26 cellular contexts compared by ENCODE assay signal in the genomic region with DNA sequence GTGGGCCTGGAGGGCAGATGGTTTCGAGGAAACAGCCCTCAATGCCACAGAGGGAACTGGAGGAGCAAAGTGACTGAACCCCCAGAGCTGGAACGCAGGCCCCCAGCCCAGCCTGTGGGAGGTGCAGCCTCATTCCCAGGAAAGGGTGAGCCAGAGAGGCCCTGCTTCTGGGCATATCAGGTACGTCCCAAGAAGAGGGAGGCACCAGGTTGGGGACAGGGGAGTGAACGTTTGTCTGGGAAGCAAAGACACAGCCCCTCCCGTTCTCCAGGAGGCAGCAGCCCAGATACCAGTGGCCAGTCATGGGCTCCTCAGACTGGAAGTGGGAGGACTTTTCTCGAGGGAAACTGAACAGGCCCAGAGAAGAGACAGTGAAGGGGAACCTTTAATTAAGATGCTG.
"Had no signal": no experiment of that assay in that cellular context is flagged by ENCODE, and none has a peak within 500 bp of the region (broad histone marks: within the 10 kb centered on the region; RNA-seq: fewer than 3 reads in every experiment).

No MANE protein-coding gene starts in this region.

- H2AFZ ChIP-seq: parathyroid adenoma had no signal

- H3K4me3 ChIP-seq: esophagus squamous epithelium, lower lobe of right lung, prostate gland, right atrium auricular region, smooth muscle cell, suprapubic skin, thyroid gland, vagina had no signal

- H3K27me3 Mint-ChIP-seq: dendritic cell treated with granulocyte-macrophage colony-stimulating factor and Interleukin-4, amounts not matched to agents 40 ng/mL and 50 ng/mL, for 4 days; stimulated activated naive CD8-positive, alpha-beta T cell treated with anti-CD3 and anti-CD28 coated beads, Interleukin-15, amount 100 ng/mL, for 72 hours had no signal

- H3K9me3 ChIP-seq: esophagus squamous epithelium, lower lobe of right lung, neutrophil, prostate gland, right atrium auricular region, suprapubic skin, thyroid gland, vagina had no signal

- H3K27ac ChIP-seq: esophagus squamous epithelium, lower lobe of right lung, neutrophil, parathyroid adenoma, prostate gland, right atrium auricular region, suprapubic skin, thyroid gland, vagina had no signal

- H3K27me3 ChIP-seq: esophagus squamous epithelium, neutrophil, right atrium auricular region, thyroid gland, vagina had no signal

- H3K4me2 ChIP-seq: smooth muscle cell had no signal

- H3K4me1 ChIP-seq: esophagus squamous epithelium, lower lobe of right lung, parathyroid adenoma, prostate gland, right atrium auricular region, suprapubic skin, thyroid gland, vagina had no signal

- H3K79me2 ChIP-seq: parathyroid adenoma had no signal

- H3K9me3 Mint-ChIP-seq: dendritic cell treated with granulocyte-macrophage colony-stimulating factor and Interleukin-4, amounts not matched to agents 40 ng/mL and 50 ng/mL, for 4 days; endodermal cell; immature natural killer cell; natural killer cell; stimulated activated naive CD8-positive, alpha-beta T cell treated with anti-CD3 and anti-CD28 coated beads, Interleukin-15, amount 100 ng/mL, for 72 hours had no signal

- H3K4me1 Mint-ChIP-seq: endodermal cell; immature natural killer cell; natural killer cell; stimulated activated naive CD8-positive, alpha-beta T cell treated with anti-CD3 and anti-CD28 coated beads, Interleukin-15, amount 100 ng/mL, for 72 hours had no signal

- H3K36me3 ChIP-seq: esophagus squamous epithelium, lower lobe of right lung, neutrophil, prostate gland, right atrium auricular region, suprapubic skin, thyroid gland, vagina had no signal

- H3K36me3 Mint-ChIP-seq: immature natural killer cell, natural killer cell had no signal

- ATAC-seq: left ventricle myocardium superior; lower lobe of right lung; natural killer cell; sciatic nerve; stimulated activated naive CD8-positive, alpha-beta T cell treated with anti-CD3 and anti-CD28 coated beads, Interleukin-15, amount 100 ng/mL, for 72 hours had no signal

- H3K4me3 Mint-ChIP-seq: dendritic cell treated with granulocyte-macrophage colony-stimulating factor and Interleukin-4, amounts not matched to agents 40 ng/mL and 50 ng/mL, for 4 days; endodermal cell; immature natural killer cell; natural killer cell; stimulated activated naive CD8-positive, alpha-beta T cell treated with anti-CD3 and anti-CD28 coated beads, Interleukin-15, amount 100 ng/mL, for 72 hours had no signal

- DNase-seq: effector CD8-positive, alpha-beta T cell; endodermal cell; esophagus squamous epithelium; foreskin melanocyte; hypothalamus; immature natural killer cell; left ventricle myocardium superior; lower lobe of right lung; natural killer cell; stimulated activated CD4-positive, alpha-beta T cell treated with anti-CD3 and anti-CD28 coated beads, Interleukin-12 subunit alpha, Interleukin-12 subunit beta, amount 100 ng/mL, for 4 hours; stimulated activated CD4-positive, alpha-beta T cell treated with anti-CD3 and anti-CD28 coated beads, Interleukin-1b, Interleukin-23, amount 100 ng/mL, for 48 hours; stimulated activated CD4-positive, alpha-beta T cell treated with anti-CD3 and anti-CD28 coated beads, Interleukin-4, amount 100 ng/mL, for 1 hour; stimulated activated CD8-positive, alpha-beta memory T cell treated with anti-CD3 and anti-CD28 coated beads, Interleukin-4, amount 100 ng/mL, for 48 hours; stimulated activated naive CD4-positive, alpha-beta T cell; stimulated activated naive CD8-positive, alpha-beta T cell treated with anti-CD3 and anti-CD28 coated beads, Interleukin-15, amount 100 ng/mL, for 72 hours; thyroid gland; trophoblast cell had no signal

- H3K27ac Mint-ChIP-seq: dendritic cell treated with granulocyte-macrophage colony-stimulating factor and Interleukin-4, amounts not matched to agents 40 ng/mL and 50 ng/mL, for 4 days; endodermal cell; immature natural killer cell; natural killer cell had no signal
